ENCODE assay signal across 27 cellular contexts in genomic region chr4:112693507-112693906, GRCh38.
"Had no signal": no experiment of that assay in that cellular context is flagged by ENCODE, and none has a peak within 500 bp of the region (broad histone marks: within the 10 kb centered on the region; RNA-seq: fewer than 3 reads in every experiment).

No MANE protein-coding gene starts in this region.

- H3K36me3 ChIP-seq: colonic mucosa, esophagus squamous epithelium, gastrocnemius medialis, gastroesophageal sphincter, heart left ventricle, heart right ventricle had no signal

- H3K4me3 ChIP-seq: colonic mucosa, coronary artery, dorsolateral prefrontal cortex, esophagus squamous epithelium, gastrocnemius medialis, gastroesophageal sphincter, heart left ventricle, heart right ventricle had no signal

- H3K4me1 ChIP-seq: colonic mucosa, esophagus squamous epithelium, foreskin keratinocyte, gastrocnemius medialis, gastroesophageal sphincter, heart left ventricle, heart right ventricle had no signal

- H3K9me3 ChIP-seq: colonic mucosa, esophagus squamous epithelium, gastrocnemius medialis, gastroesophageal sphincter, heart left ventricle, heart right ventricle had no signal

- H3K27me3 ChIP-seq: colonic mucosa, dorsolateral prefrontal cortex, esophagus squamous epithelium, gastrocnemius medialis, gastroesophageal sphincter, heart left ventricle, heart right ventricle had no signal

- H3K27ac ChIP-seq: colonic mucosa, coronary artery, dorsolateral prefrontal cortex, epithelial cell of prostate, esophagus squamous epithelium, foreskin keratinocyte, gastrocnemius medialis, gastroesophageal sphincter, heart left ventricle, heart right ventricle had no signal

- FAIRE-seq: colon, endometrium, endothelial cell of umbilical vein, frontal cortex had no signal

- ATAC-seq: effector memory CD8-positive, alpha-beta T cell; esophagus mucosa; foreskin keratinocyte; gastrocnemius medialis; gastroesophageal sphincter; heart left ventricle; heart right ventricle had no signal

- DNase-seq: colonic mucosa; cortex of kidney; dermis blood vessel endothelial cell; dorsolateral prefrontal cortex; effector CD4-positive, alpha-beta T cell; effector CD8-positive, alpha-beta T cell; effector memory CD4-positive, alpha-beta T cell; effector memory CD8-positive, alpha-beta T cell; endodermal cell; erythroblast; esophagus squamous epithelium; foreskin fibroblast; foreskin keratinocyte; foreskin melanocyte; gastrocnemius medialis; glutamatergic neuron; head of caudate nucleus; heart left ventricle; heart right ventricle had no signal
